8 cellular contexts compared by ENCODE assay signal in genomic region chr12:19440019-19440858, GRCh38. TPM values are rescaled to one million over a fixed set of nuclear protein-coding genes. Genes with fewer than 3 reads are reported as not detected.
DNase-seq lines count a peak whose midpoint lies in the region; ATAC-seq and TF ChIP-seq lines count a peak whose summit lies in the region.

No MANE protein-coding gene starts in this region.

- H3K4me3 ChIP-seq in HUES6 (ENCODE audit: low read depth, low read length) = peak overlapping the region; percentile 92
- peak overlapping the region; percentile 96 to 97 for H3K4me3 ChIP-seq in right atrium auricular region
- H3K4me3 ChIP-seq in rectal smooth muscle tissue (ENCODE audit: low read length) = peak overlapping the region; percentile 95
- H3K4me3 ChIP-seq in uterus = peak overlapping the region; percentile 67 to 79

- H3K9ac ChIP-seq in HUES6 (ENCODE audit: low read length) (peak overlapping the region; percentile 97), rectal smooth muscle tissue (ENCODE audit: low read length) (peak overlapping the region; percentile 93)

- peaks cover 7% of the 10 kb centered on the region for H3K9me3 Mint-ChIP-seq in T-helper 1 cell treated with Interleukin-12 subunit alpha and Interleukin-12 subunit beta and Interleukin-4 antibody, amounts not matched to agents 30 μg/mL and 1 μg/mL, for 36 hours

- ATAC-seq in GM21367 (IDR thresholded peaks at IDR 0.05; ENCODE audit: unreplicated experiment) = peak; percentile 24

- intact Hi-C loops in uterus (cut with DNase I; ENCODE audit: low total_unique reads) = no loop called here

- H3K4me1 ChIP-seq in HUES6 (ENCODE audit: control insufficient read depth, insufficient read depth, low read length) (peaks cover 20% of the 10 kb centered on the region), right atrium auricular region (peaks cover 0 to 26% of the 10 kb centered on the region in 2 donors), rectal smooth muscle tissue (ENCODE audit: control insufficient read depth, insufficient read depth, low read length) (peaks cover 2% of the 10 kb centered on the region), uterus (no peaks in the 10 kb centered on the region)

- peak overlapping the region; percentile 98 for H3K4me3 Mint-ChIP-seq in T-helper 1 cell treated with Interleukin-12 subunit alpha and Interleukin-12 subunit beta and Interleukin-4 antibody, amounts not matched to agents 30 μg/mL and 1 μg/mL, for 36 hours

- peak in 1 of 2 donors; percentile 17 for TF ChIP-seq POLR2A in uterus (IDR thresholded peaks at IDR 0.05)

- H3K27me3 Mint-ChIP-seq in T-helper 1 cell treated with Interleukin-12 subunit alpha and Interleukin-12 subunit beta and Interleukin-4 antibody, amounts not matched to agents 30 μg/mL and 1 μg/mL, for 36 hours (ENCODE audit: low read depth) = no peaks in the 10 kb centered on the region

- H3K36me3 ChIP-seq in HUES6 (ENCODE audit: control insufficient read depth, insufficient read depth, low read length) = peaks cover 21% of the 10 kb centered on the region
- no peaks in the 10 kb centered on the region for H3K36me3 ChIP-seq in right atrium auricular region
- H3K36me3 ChIP-seq in rectal smooth muscle tissue (ENCODE audit: control insufficient read depth, insufficient read depth, low read length) = no peaks in the 10 kb centered on the region
- no peaks in the 10 kb centered on the region for H3K36me3 ChIP-seq in uterus

- H3K27ac ChIP-seq in HUES6 (ENCODE audit: low read depth, low read length) = peak overlapping the region; percentile 92
- H3K27ac ChIP-seq in right atrium auricular region = peak overlapping the region; percentile 96 to 97
- H3K27ac ChIP-seq in rectal smooth muscle tissue (ENCODE audit: low read depth, low read length) = peak overlapping the region; percentile 93
- H3K27ac ChIP-seq in uterus = peak overlapping the region; percentile 97 to 99

- peak overlapping the region; percentile 97 for H3K27ac Mint-ChIP-seq in T-helper 1 cell treated with Interleukin-12 subunit alpha and Interleukin-12 subunit beta and Interleukin-4 antibody, amounts not matched to agents 30 μg/mL and 1 μg/mL, for 36 hours

- no peak for TF ChIP-seq CTCF in right atrium auricular region (IDR thresholded peaks at IDR 0.05)
- TF ChIP-seq CTCF in uterus (IDR thresholded peaks at IDR 0.05) = no peak

- no peaks in the 10 kb centered on the region for H3K9me3 ChIP-seq in HUES6 (ENCODE audit: control insufficient read depth, insufficient read depth, low read depth, low read length)
- peaks cover 0 to 7% of the 10 kb centered on the region in 2 donors for H3K9me3 ChIP-seq in right atrium auricular region
- no peaks in the 10 kb centered on the region for H3K9me3 ChIP-seq in uterus

- peaks cover 21% of the 10 kb centered on the region for H3K36me3 Mint-ChIP-seq in T-helper 1 cell treated with Interleukin-12 subunit alpha and Interleukin-12 subunit beta and Interleukin-4 antibody, amounts not matched to agents 30 μg/mL and 1 μg/mL, for 36 hours (ENCODE audit: low read depth)

- peaks cover 46% of the 10 kb centered on the region for H3K4me1 Mint-ChIP-seq in T-helper 1 cell treated with Interleukin-12 subunit alpha and Interleukin-12 subunit beta and Interleukin-4 antibody, amounts not matched to agents 30 μg/mL and 1 μg/mL, for 36 hours (ENCODE audit: low read depth)

- H3K27me3 ChIP-seq in HUES6 (ENCODE audit: control insufficient read depth, insufficient read depth, low read length) (no peaks in the 10 kb centered on the region), right atrium auricular region (no peaks in the 10 kb centered on the region), rectal smooth muscle tissue (ENCODE audit: control insufficient read depth, insufficient read depth, low read length) (no peaks in the 10 kb centered on the region), uterus (no peaks in the 10 kb centered on the region)

- DNase-seq in DMS 273 (lab: John Stamatoyannopoulos, UW; ENCODE audit: unreplicated experiment) (peak; percentile 74), amniotic epithelial cell (ENCODE audit: low read depth) (peak; percentile 46), right atrium auricular region (ENCODE audit: low spot score) (no peak), uterus (peak; percentile 59 to 63)

RNA-seq across cellular contexts. Expression of gene AEBP2, which starts 0.9 kb away (rescaled TPM):
- 10 to 100 TPM; 14.2 to 15.4 TPM for total RNA-seq in right atrium auricular region
- 10 to 100 TPM; 16.7 to 95.8 (median 69.1) TPM for total RNA-seq in uterus
